1 cellular context compared by ENCODE assay signal in genomic region chr2:227511239-227511930, GRCh38.
TF ChIP-seq lines count a peak whose summit lies in the region.

No MANE protein-coding gene starts in this region.

TF ChIP-seq in GM12878, 131 proteins besides CTCF, POLR2A, EP300 and RAD21:
- TF ChIP-seq ZBTB40 (IDR thresholded peaks at IDR 0.05; ENCODE audit: borderline replicate concordance) (peak; percentile 77), EGR1 (IDR thresholded peaks at IDR 0.05; ENCODE audit: borderline replicate concordance in 1 of 2, low read depth in 2 of 2, low read length in 2 of 2) (no peak)
TF ChIP-seq in GM12878: peak in this region for 1.
